In genomic region chr13:41460930-41461329, GRCh38 we compare ENCODE assay signal across 13 cellular contexts. TPM values are rescaled to one million over a fixed set of nuclear protein-coding genes. Genes with fewer than 3 reads are reported as not detected.
A peak's percentile ranks its signal among the peaks of the same experiment; 100 is the strongest.
DNase-seq lines count a peak whose midpoint lies in the region; ATAC-seq and TF ChIP-seq lines count a peak whose summit lies in the region.
"Had no signal": no experiment of that assay in that cellular context is flagged by ENCODE, and none has a peak within 500 bp of the region (broad histone marks: within the 10 kb centered on the region; RNA-seq: fewer than 3 reads in every experiment).

No MANE protein-coding gene starts in this region.

- peak overlapping the region; percentile 97 for H3K27ac Mint-ChIP-seq in activated CD4-positive, alpha-beta T cell treated with anti-CD3 and anti-CD28 coated beads, Interleukin-2, amount 10 ng/mL, durations not matched to agents 24 days and 14 days
- peak overlapping the region; percentile 96 for H3K27ac Mint-ChIP-seq in activated naive CD8-positive, alpha-beta T cell treated with anti-CD3 and anti-CD28 coated beads, Interleukin-2, amount 50 U/mL, for 24 hours

- no peaks in the 10 kb centered on the region for H3K9me3 ChIP-seq in KOPT-K1 (ENCODE audit: insufficient read depth, low read length, poor library complexity, severe bottlenecking)
- H3K9me3 ChIP-seq in gastrocnemius medialis: no peaks in the 10 kb centered on the region

- peak overlapping the region in 3 of 4 donors; percentile 67 to 76 (median 73) for H3K4me3 ChIP-seq in gastrocnemius medialis
- H3K4me3 ChIP-seq: PC-9 had no signal

- H3K4me3 Mint-ChIP-seq in activated CD4-positive, alpha-beta T cell treated with anti-CD3 and anti-CD28 coated beads, Interleukin-2, amount 10 ng/mL, durations not matched to agents 24 days and 14 days: peak overlapping the region; percentile 93
- H3K4me3 Mint-ChIP-seq in activated naive CD8-positive, alpha-beta T cell treated with anti-CD3 and anti-CD28 coated beads, Interleukin-2, amount 50 U/mL, for 24 hours: peak overlapping the region; percentile 89

- no peaks in the 10 kb centered on the region for H3K9me3 Mint-ChIP-seq in activated CD4-positive, alpha-beta T cell treated with anti-CD3 and anti-CD28 coated beads, Interleukin-2, amount 10 ng/mL, durations not matched to agents 24 days and 14 days
- no peaks in the 10 kb centered on the region for H3K9me3 Mint-ChIP-seq in activated naive CD8-positive, alpha-beta T cell treated with anti-CD3 and anti-CD28 coated beads, Interleukin-2, amount 50 U/mL, for 24 hours

- peaks cover 10% of the 10 kb centered on the region for H3K27me3 Mint-ChIP-seq in activated CD4-positive, alpha-beta T cell treated with anti-CD3 and anti-CD28 coated beads, Interleukin-2, amount 10 ng/mL, durations not matched to agents 24 days and 14 days
- peaks cover 12% of the 10 kb centered on the region for H3K27me3 Mint-ChIP-seq in activated naive CD8-positive, alpha-beta T cell treated with anti-CD3 and anti-CD28 coated beads, Interleukin-2, amount 50 U/mL, for 24 hours

- intact Hi-C loops in activated CD4-positive, alpha-beta T cell treated with anti-CD3 and anti-CD28 coated beads, Interleukin-2, amount 10 ng/mL, durations not matched to agents 24 days and 14 days (cut with micrococcal nuclease): loop anchor here (10.0 kb wide), 2 partner anchors 476 to 914 kb away; no protein-coding TSS in a partner anchor
- intact Hi-C loops in gastrocnemius medialis (cut with DNase I; ENCODE audit: low total_unique reads): no loop called here

- no peak for ATAC-seq in activated naive CD8-positive, alpha-beta T cell treated with anti-CD3 and anti-CD28 coated beads, Interleukin-2, amount 50 U/mL, for 24 hours
- no peak for ATAC-seq in gastrocnemius medialis

- H3K27me3 ChIP-seq in gastrocnemius medialis: peaks cover 21 to 36% (median 25%) of the 10 kb centered on the region in 3 donors

- peaks cover 4 to 11% of the 10 kb centered on the region in 2 donors for H3K4me1 ChIP-seq in gastrocnemius medialis

- in situ Hi-C loops in gastrocnemius medialis (cut with MboI; ENCODE audit: low sequenced_read_pairs in 4 of 4): loop anchor here in 2 of 4 donors (25.0 kb wide), 2 partner anchors 176 to 201 kb away; no protein-coding TSS in a partner anchor

- H3K27ac ChIP-seq in KOPT-K1 (ENCODE audit: low read depth, low read length, poor library complexity, severe bottlenecking) (peak overlapping the region; percentile 17), gastrocnemius medialis (peak overlapping the region in 3 of 4 donors; percentile 6 to 59 (median 20))
- H3K27ac ChIP-seq: PC-9 had no signal

- TF ChIP-seq POLR2A in gastrocnemius medialis (IDR thresholded peaks at IDR 0.05): no peak

- H3K36me3 Mint-ChIP-seq in activated CD4-positive, alpha-beta T cell treated with anti-CD3 and anti-CD28 coated beads, Interleukin-2, amount 10 ng/mL, durations not matched to agents 24 days and 14 days (ENCODE audit: low read depth): peaks cover 61% of the 10 kb centered on the region
- peaks cover 58% of the 10 kb centered on the region for H3K36me3 Mint-ChIP-seq in activated naive CD8-positive, alpha-beta T cell treated with anti-CD3 and anti-CD28 coated beads, Interleukin-2, amount 50 U/mL, for 24 hours (ENCODE audit: low read depth)

- H3K36me3 ChIP-seq in KOPT-K1 (ENCODE audit: insufficient read depth, low read length): peaks cover 4% of the 10 kb centered on the region
- peaks cover 0 to 13% of the 10 kb centered on the region in 2 donors for H3K36me3 ChIP-seq in gastrocnemius medialis

- no peak for DNase-seq in activated CD4-positive, alpha-beta T cell treated with anti-CD3 and anti-CD28 coated beads, Interleukin-2, amount 10 ng/mL, durations not matched to agents 24 days and 14 days
- no peak for DNase-seq in activated CD4-positive, alpha-beta T cell treated with anti-CD3 and anti-CD28 coated beads, Interleukin-2, amount 50 U/mL, for 1 hour
- DNase-seq in activated naive CD8-positive, alpha-beta T cell treated with anti-CD3 and anti-CD28 coated beads, Interleukin-2, amount 50 U/mL, for 24 hours: no peak
- DNase-seq in gastrocnemius medialis: no peak
- no peak for DNase-seq in UCSD-AML1 (lab: John Stamatoyannopoulos, UW; ENCODE audit: unreplicated experiment)
- no peak for DNase-seq in mucosa of gallbladder (ENCODE audit: low spot score)
- DNase-seq in hippocampal formation (lab: John Stamatoyannopoulos, UW): no peak
- DNase-seq: activated CD4-positive, alpha-beta T cell treated with anti-CD3 and anti-CD28 coated beads for 48 hours; NCI-H1930; NCI-H526; PC-9; posterior cingulate gyrus had no signal

- TF ChIP-seq CTCF in gastrocnemius medialis (IDR thresholded peaks at IDR 0.05 in 4 of 5, conservative IDR thresholded peaks at IDR 0.05 in 1 of 5): no peak

- peaks cover 75% of the 10 kb centered on the region for H3K4me1 Mint-ChIP-seq in activated CD4-positive, alpha-beta T cell treated with anti-CD3 and anti-CD28 coated beads, Interleukin-2, amount 10 ng/mL, durations not matched to agents 24 days and 14 days
- H3K4me1 Mint-ChIP-seq in activated naive CD8-positive, alpha-beta T cell treated with anti-CD3 and anti-CD28 coated beads, Interleukin-2, amount 50 U/mL, for 24 hours: peaks cover 80% of the 10 kb centered on the region

RNA-seq across cellular contexts. Expression of gene RGCC, which starts 3.6 kb away (rescaled TPM):
- total RNA-seq in activated CD4-positive, alpha-beta T cell treated with anti-CD3 and anti-CD28 coated beads, Interleukin-2, amount 10 ng/mL, durations not matched to agents 24 days and 14 days: 113 and 117 TPM in 2 replicates
- total RNA-seq in gastrocnemius medialis (100 to 1,000 TPM in 2 of 4 donors, 10 to 100 TPM in 2; 56.1 to 135 (median 92.0) TPM), mucosa of gallbladder (38.8 TPM)
